8 cellular contexts compared by ENCODE assay signal in genomic region chr7:94656925-94657731, GRCh38. TPM values are rescaled to one million over a fixed set of nuclear protein-coding genes. Genes with fewer than 3 reads are reported as not detected.
DNase-seq lines count a peak whose midpoint lies in the region; ATAC-seq, FAIRE-seq and TF ChIP-seq lines count a peak whose summit lies in the region.

No MANE protein-coding gene starts in this region.

- no peaks in the 10 kb centered on the region for H3K9me3 ChIP-seq in CD8-positive, alpha-beta memory T cell (ENCODE audit: low read length)
- peaks cover 12% of the 10 kb centered on the region for H3K9me3 ChIP-seq in HUES6 (ENCODE audit: control insufficient read depth, insufficient read depth, low read depth, low read length)

- peak overlapping the region; percentile 83 to 92 (median 89) for H3K4me3 Mint-ChIP-seq in CD8-positive, alpha-beta memory T cell
- H3K4me3 Mint-ChIP-seq in activated CD4-positive, alpha-beta T cell treated with anti-CD3 and anti-CD28 coated beads, Interleukin-2, amount 10 ng/mL, durations not matched to agents 24 days and 14 days = peak overlapping the region; percentile 82
- H3K4me3 Mint-ChIP-seq in endothelial cell (ENCODE audit: unreplicated experiment) = peak overlapping the region; percentile 98
- H3K4me3 Mint-ChIP-seq in natural killer cell treated with Interleukin-12 subunit alpha and Interleukin-12 subunit beta and Interleukin-15 and Interleukin-18, amount 100 ng/mL, for 72 hours = peak overlapping the region; percentile 81

- no peaks in the 10 kb centered on the region for H3K36me3 ChIP-seq in CD8-positive, alpha-beta memory T cell (ENCODE audit: insufficient read depth, low read length)
- no peaks in the 10 kb centered on the region for H3K36me3 ChIP-seq in HUES6 (ENCODE audit: control insufficient read depth, insufficient read depth, low read length)

- DNase-seq in CD8-positive, alpha-beta memory T cell = peak in 3 of 5 donors; percentile 32 to 57 (median 37)
- DNase-seq in activated CD4-positive, alpha-beta T cell treated with anti-CD3 and anti-CD28 coated beads, Interleukin-2, amount 10 ng/mL, durations not matched to agents 24 days and 14 days = peak; percentile 69
- DNase-seq in endothelial cell (ENCODE audit: low spot score) (peak; percentile 16), GDM1 (lab: John Stamatoyannopoulos, UW) (no peak), mesenteric fat pad (ENCODE audit: low spot score) (no peak), RCC 7860 (ENCODE audit: low spot score) (no peak)
- no peak for DNase-seq in natural killer cell treated with Interleukin-12 subunit alpha and Interleukin-12 subunit beta and Interleukin-15 and Interleukin-18, amount 100 ng/mL, for 72 hours (ENCODE audit: low spot score)

- peak overlapping the region; percentile 49 for H3K4me3 ChIP-seq in CD8-positive, alpha-beta memory T cell (ENCODE audit: low read length)
- H3K4me3 ChIP-seq in HUES6 (ENCODE audit: low read depth, low read length) = peak overlapping the region; percentile 85

- no peak for FAIRE-seq in RCC 7860 (lab: Jason Lieb, UNC)

- H3K27me3 Mint-ChIP-seq in CD8-positive, alpha-beta memory T cell = peaks cover 24% of the 10 kb centered on the region in 2 donors
- peaks cover 31% of the 10 kb centered on the region for H3K27me3 Mint-ChIP-seq in activated CD4-positive, alpha-beta T cell treated with anti-CD3 and anti-CD28 coated beads, Interleukin-2, amount 10 ng/mL, durations not matched to agents 24 days and 14 days
- H3K27me3 Mint-ChIP-seq in endothelial cell (ENCODE audit: unreplicated experiment) = peaks cover 10% of the 10 kb centered on the region
- H3K27me3 Mint-ChIP-seq in natural killer cell treated with Interleukin-12 subunit alpha and Interleukin-12 subunit beta and Interleukin-15 and Interleukin-18, amount 100 ng/mL, for 72 hours = peaks cover 11 to 14% of the 10 kb centered on the region in 2 donors

- peaks cover 23 to 26% (median 24%) of the 10 kb centered on the region in 3 donors for H3K4me1 Mint-ChIP-seq in CD8-positive, alpha-beta memory T cell
- H3K4me1 Mint-ChIP-seq in activated CD4-positive, alpha-beta T cell treated with anti-CD3 and anti-CD28 coated beads, Interleukin-2, amount 10 ng/mL, durations not matched to agents 24 days and 14 days = peaks cover 15% of the 10 kb centered on the region
- H3K4me1 Mint-ChIP-seq in endothelial cell (ENCODE audit: unreplicated experiment) = no peaks in the 10 kb centered on the region
- H3K4me1 Mint-ChIP-seq in natural killer cell treated with Interleukin-12 subunit alpha and Interleukin-12 subunit beta and Interleukin-15 and Interleukin-18, amount 100 ng/mL, for 72 hours (ENCODE audit: low read depth in 2 of 2) = peaks cover 14 to 19% of the 10 kb centered on the region in 2 donors

- peaks cover 0 to 2% (median 0%) of the 10 kb centered on the region in 3 donors for H3K36me3 Mint-ChIP-seq in CD8-positive, alpha-beta memory T cell
- H3K36me3 Mint-ChIP-seq in activated CD4-positive, alpha-beta T cell treated with anti-CD3 and anti-CD28 coated beads, Interleukin-2, amount 10 ng/mL, durations not matched to agents 24 days and 14 days (ENCODE audit: low read depth) = no peaks in the 10 kb centered on the region
- H3K36me3 Mint-ChIP-seq in endothelial cell (ENCODE audit: low read depth, unreplicated experiment) = no peaks in the 10 kb centered on the region
- H3K36me3 Mint-ChIP-seq in natural killer cell treated with Interleukin-12 subunit alpha and Interleukin-12 subunit beta and Interleukin-15 and Interleukin-18, amount 100 ng/mL, for 72 hours = no peaks in the 10 kb centered on the region

- peak overlapping the region; percentile 63 to 88 (median 76) for H3K27ac Mint-ChIP-seq in CD8-positive, alpha-beta memory T cell
- peak overlapping the region; percentile 84 for H3K27ac Mint-ChIP-seq in activated CD4-positive, alpha-beta T cell treated with anti-CD3 and anti-CD28 coated beads, Interleukin-2, amount 10 ng/mL, durations not matched to agents 24 days and 14 days
- peak overlapping the region; percentile 49 for H3K27ac Mint-ChIP-seq in endothelial cell (ENCODE audit: unreplicated experiment)
- H3K27ac Mint-ChIP-seq in natural killer cell treated with Interleukin-12 subunit alpha and Interleukin-12 subunit beta and Interleukin-15 and Interleukin-18, amount 100 ng/mL, for 72 hours = no peak overlapping the region

- no peak for ATAC-seq in natural killer cell treated with Interleukin-12 subunit alpha and Interleukin-12 subunit beta and Interleukin-15 and Interleukin-18, amount 100 ng/mL, for 72 hours

- CTCF ChIA-PET in CD8-positive, alpha-beta memory T cell (lab: Charles Lee) = interaction anchor here (0.7 kb wide), 1 partner anchor 146 kb away, joined by 3 read pairs; no protein-coding TSS in a partner anchor

- intact Hi-C loops in activated CD4-positive, alpha-beta T cell treated with anti-CD3 and anti-CD28 coated beads, Interleukin-2, amount 10 ng/mL, durations not matched to agents 24 days and 14 days (cut with micrococcal nuclease) = loop anchor here (1.0 to 5.0 kb wide), 4 partner anchors 147 to 655 kb away; partner anchors contain the start of genes BET1, COL1A2 and PPP1R9A

- peak overlapping the region; percentile 48 for H3K9ac ChIP-seq in HUES6 (ENCODE audit: low read length)

- peaks cover 32% of the 10 kb centered on the region for H3K27me3 ChIP-seq in CD8-positive, alpha-beta memory T cell (ENCODE audit: insufficient read depth, low read length, poor library complexity, severe bottlenecking)
- H3K27me3 ChIP-seq in HUES6 (ENCODE audit: control insufficient read depth, insufficient read depth, low read length) = peaks cover 8% of the 10 kb centered on the region; the same call in 1 of the 2 replicates

- H3K9me3 Mint-ChIP-seq in CD8-positive, alpha-beta memory T cell = peaks cover 0 to 2% (median 0%) of the 10 kb centered on the region in 5 donors
- no peaks in the 10 kb centered on the region for H3K9me3 Mint-ChIP-seq in activated CD4-positive, alpha-beta T cell treated with anti-CD3 and anti-CD28 coated beads, Interleukin-2, amount 10 ng/mL, durations not matched to agents 24 days and 14 days
- H3K9me3 Mint-ChIP-seq in endothelial cell (ENCODE audit: unreplicated experiment) = peaks cover 9% of the 10 kb centered on the region
- H3K9me3 Mint-ChIP-seq in natural killer cell treated with Interleukin-12 subunit alpha and Interleukin-12 subunit beta and Interleukin-15 and Interleukin-18, amount 100 ng/mL, for 72 hours = no peaks in the 10 kb centered on the region

- H3K4me1 ChIP-seq in CD8-positive, alpha-beta memory T cell (ENCODE audit: insufficient read depth, low read length) = peaks cover 20% of the 10 kb centered on the region
- peaks cover 6% of the 10 kb centered on the region; the same call in 1 of the 2 replicates for H3K4me1 ChIP-seq in HUES6 (ENCODE audit: control insufficient read depth, insufficient read depth, low read length)

- POLR2A ChIA-PET in CD8-positive, alpha-beta memory T cell (lab: Charles Lee) = interaction anchor here (0.7 to 0.8 kb wide), 2 partner anchors 38 to 147 kb away, joined by 3 read pairs; no protein-coding TSS in a partner anchor

- H3K27ac ChIP-seq in CD8-positive, alpha-beta memory T cell (ENCODE audit: low read depth, low read length) = no peak overlapping the region
- no peak overlapping the region for H3K27ac ChIP-seq in HUES6 (ENCODE audit: low read depth, low read length)

- no peak for TF ChIP-seq CTCF in endothelial cell (IDR thresholded peaks at IDR 0.05; ENCODE audit: unreplicated experiment)

RNA-seq across cellular contexts. Expression of gene SGCE, which starts 1.2 kb away (rescaled TPM):
- total RNA-seq in CD8-positive, alpha-beta memory T cell = under 1 TPM; 0.70 to 0.82 TPM
- polyA plus RNA-seq in CD8-positive, alpha-beta memory T cell = 2.2 TPM
- total RNA-seq in activated CD4-positive, alpha-beta T cell treated with anti-CD3 and anti-CD28 coated beads, Interleukin-2, amount 10 ng/mL, durations not matched to agents 24 days and 14 days = 0.38 TPM in 1 of 2 replicates, not detected in the other
- 37.7 TPM for total RNA-seq in endothelial cell (ENCODE audit: unreplicated experiment)
- 1 to 10 TPM; 1.0 to 2.2 TPM for total RNA-seq in natural killer cell treated with Interleukin-12 subunit alpha and Interleukin-12 subunit beta and Interleukin-15 and Interleukin-18, amount 100 ng/mL, for 72 hours
- 58.1 TPM for total RNA-seq in mesenteric fat pad

Comparison
In these comparisons a context has a peak if more than half of its experiments do, and no peak if none do; other contexts are left out.
1. DNase-seq: peak in CD8-positive, alpha-beta memory T cell (3 of 5), activated CD4-positive, alpha-beta T cell treated with anti-CD3 and anti-CD28 coated beads, Interleukin-2, amount 10 ng/mL, durations not matched to agents 24 days and 14 days (single experiment) and endothelial cell (single experiment); none in natural killer cell treated with Interleukin-12 subunit alpha and Interleukin-12 subunit beta and Interleukin-15 and Interleukin-18, amount 100 ng/mL, for 72 hours (single experiment), GDM1 (single experiment), mesenteric fat pad (single experiment) and RCC 7860 (single experiment).
2. H3K27ac Mint-ChIP-seq: peak in CD8-positive, alpha-beta memory T cell (8 of 8), activated CD4-positive, alpha-beta T cell treated with anti-CD3 and anti-CD28 coated beads, Interleukin-2, amount 10 ng/mL, durations not matched to agents 24 days and 14 days (single experiment) and endothelial cell (single experiment); none in natural killer cell treated with Interleukin-12 subunit alpha and Interleukin-12 subunit beta and Interleukin-15 and Interleukin-18, amount 100 ng/mL, for 72 hours (0 of 2).
3. RNA of gene SGCE, which starts 1.2 kb away (total RNA-seq): 58.1 TPM in mesenteric fat pad (single experiment) and 37.7 TPM in endothelial cell (single experiment); 1.0 to 2.2 TPM in natural killer cell treated with Interleukin-12 subunit alpha and Interleukin-12 subunit beta and Interleukin-15 and Interleukin-18, amount 100 ng/mL, for 72 hours, 0.70 to 0.82 TPM in CD8-positive, alpha-beta memory T cell and 0.38 TPM in activated CD4-positive, alpha-beta T cell treated with anti-CD3 and anti-CD28 coated beads, Interleukin-2, amount 10 ng/mL, durations not matched to agents 24 days and 14 days; every median in the first group is over 10 times any median in the second.
4. Peak in every context shown above with its lines, with median percentiles within 50 percentile points of each other: H3K4me3 Mint-ChIP-seq.